14 cellular contexts compared by ENCODE assay signal in the genomic region with DNA sequence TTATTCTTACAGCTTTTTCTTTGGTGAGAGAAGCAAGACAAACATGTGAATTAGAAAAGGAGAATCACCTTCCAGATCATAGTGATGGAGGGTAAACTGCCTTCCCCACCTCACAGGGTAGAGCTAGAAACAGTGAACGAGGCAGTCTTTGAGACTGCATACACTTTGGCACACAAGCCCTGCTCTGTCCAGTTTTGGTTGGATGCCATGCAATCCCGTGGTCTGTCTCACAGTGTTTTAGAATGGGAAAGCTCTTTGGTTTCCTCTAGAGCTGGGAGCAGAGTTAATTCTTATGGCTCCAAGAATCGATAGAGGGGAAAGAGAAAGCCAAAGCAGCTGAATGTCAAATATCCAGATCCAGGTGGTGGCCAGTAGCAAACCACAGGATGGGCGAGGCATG.
"Had no signal": no experiment of that assay in that cellular context is flagged by ENCODE, and none has a peak within 500 bp of the region (broad histone marks: within the 10 kb centered on the region; RNA-seq: fewer than 3 reads in every experiment).

No MANE protein-coding gene starts in this region.

- H3K4me3 Mint-ChIP-seq: activated CD4-positive, alpha-beta T cell treated with anti-CD3 and anti-CD28 coated beads, Interleukin-2, amount 10 ng/mL, durations not matched to agents 7 days and 5 days; activated CD8-positive, alpha-beta T cell treated with anti-CD3 and anti-CD28 coated beads, Interleukin-2, amount 10 ng/mL, durations not matched to agents 7 days and 5 days; activated naive CD4-positive, alpha-beta T cell treated with anti-CD3 and anti-CD28 coated beads, Interleukin-2, amount 50 U/mL, for 24 hours; activated T-helper 1 cell treated with anti-CD3 and anti-CD28 coated beads, Interleukin-12 subunit alpha, Interleukin-12 subunit beta, Interleukin-2, Interleukin-4 antibody, amounts not matched to agents 30 ng/mL and 10 ng/mL and 1 ng/mL, durations not matched to agents 14 hours and 24 hours and 36 hours; mesothelial cell of epicardium; naive B cell; stimulated activated naive CD8-positive, alpha-beta T cell treated with anti-CD3 and anti-CD28 coated beads, Interleukin-15, Interleukin-2, amounts not matched to agents 100 ng/mL and 50 ng/mL, for 24 hours had no signal

- H3K4me1 Mint-ChIP-seq: activated CD4-positive, alpha-beta T cell treated with anti-CD3 and anti-CD28 coated beads, Interleukin-2, amount 10 ng/mL, durations not matched to agents 7 days and 5 days; mesothelial cell of epicardium had no signal

- H3K27ac Mint-ChIP-seq: activated CD4-positive, alpha-beta T cell treated with anti-CD3 and anti-CD28 coated beads, Interleukin-2, amount 10 ng/mL, durations not matched to agents 7 days and 5 days; activated CD8-positive, alpha-beta T cell treated with anti-CD3 and anti-CD28 coated beads, Interleukin-2, amount 10 ng/mL, durations not matched to agents 7 days and 5 days; activated naive CD4-positive, alpha-beta T cell treated with anti-CD3 and anti-CD28 coated beads, Interleukin-2, amount 50 U/mL, for 24 hours; activated T-helper 1 cell treated with anti-CD3 and anti-CD28 coated beads, Interleukin-12 subunit alpha, Interleukin-12 subunit beta, Interleukin-2, Interleukin-4 antibody, amounts not matched to agents 30 ng/mL and 10 ng/mL and 1 ng/mL, durations not matched to agents 14 hours and 24 hours and 36 hours; mesothelial cell of epicardium; stimulated activated naive CD8-positive, alpha-beta T cell treated with anti-CD3 and anti-CD28 coated beads, Interleukin-15, Interleukin-2, amounts not matched to agents 100 ng/mL and 50 ng/mL, for 24 hours had no signal

- ATAC-seq: activated CD8-positive, alpha-beta T cell treated with anti-CD3 and anti-CD28 coated beads, Interleukin-2, amount 10 ng/mL, durations not matched to agents 7 days and 5 days had no signal

- H3K9me3 Mint-ChIP-seq: activated CD4-positive, alpha-beta T cell treated with anti-CD3 and anti-CD28 coated beads, Interleukin-2, amount 10 ng/mL, durations not matched to agents 7 days and 5 days; activated naive CD4-positive, alpha-beta T cell treated with anti-CD3 and anti-CD28 coated beads, Interleukin-2, amount 50 U/mL, for 24 hours; activated T-helper 1 cell treated with anti-CD3 and anti-CD28 coated beads, Interleukin-12 subunit alpha, Interleukin-12 subunit beta, Interleukin-2, Interleukin-4 antibody, amounts not matched to agents 30 ng/mL and 10 ng/mL and 1 ng/mL, durations not matched to agents 14 hours and 24 hours and 36 hours; mesothelial cell of epicardium; naive B cell; stimulated activated naive CD8-positive, alpha-beta T cell treated with anti-CD3 and anti-CD28 coated beads, Interleukin-15, Interleukin-2, amounts not matched to agents 100 ng/mL and 50 ng/mL, for 24 hours had no signal

- H3K27me3 Mint-ChIP-seq: activated CD4-positive, alpha-beta T cell treated with anti-CD3 and anti-CD28 coated beads, Interleukin-2, amount 10 ng/mL, durations not matched to agents 7 days and 5 days; activated naive CD4-positive, alpha-beta T cell treated with anti-CD3 and anti-CD28 coated beads, Interleukin-2, amount 50 U/mL, for 24 hours; naive B cell; stimulated activated naive CD8-positive, alpha-beta T cell treated with anti-CD3 and anti-CD28 coated beads, Interleukin-15, Interleukin-2, amounts not matched to agents 100 ng/mL and 50 ng/mL, for 24 hours had no signal

- DNase-seq: activated CD4-positive, alpha-beta T cell treated with anti-CD3 and anti-CD28 coated beads, Interleukin-2, amount 10 ng/mL, durations not matched to agents 7 days and 5 days; activated CD4-positive, CD25-positive, alpha-beta regulatory T cell treated with anti-CD3 and anti-CD28 coated beads, Interleukin-2, amount 50 U/mL, for 72 hours; activated CD8-positive, alpha-beta T cell treated with anti-CD3 and anti-CD28 coated beads, Interleukin-2, amount 10 ng/mL, durations not matched to agents 7 days and 5 days; activated gamma-delta T cell treated with Interleukin-2 at 50 U/mL for 16 hours; cortex of kidney; left ventricle myocardium inferior; naive B cell; SK-N-SH; stimulated activated CD4-positive, alpha-beta T cell treated with anti-CD3 and anti-CD28 coated beads, Interleukin-12 subunit alpha, Interleukin-12 subunit beta, amount 100 ng/mL, for 4 hours; stimulated activated CD4-positive, alpha-beta T cell treated with anti-CD3 and anti-CD28 coated beads, Interleukin-4, amount 100 ng/mL, for 4 hours had no signal
